In genomic region chr3:64898941-64899340, GRCh38 we compare ENCODE assay signal across 23 cellular contexts.
"Had no signal": no experiment of that assay in that cellular context is flagged by ENCODE, and none has a peak within 500 bp of the region (broad histone marks: within the 10 kb centered on the region; RNA-seq: fewer than 3 reads in every experiment).

No MANE protein-coding gene starts in this region.

- H3K27ac Mint-ChIP-seq: activated CD4-positive, alpha-beta memory T cell treated with anti-CD3 and anti-CD28 coated beads, Interleukin-2, amount 10 ng/mL, durations not matched to agents 7 days and 5 days; activated CD4-positive, alpha-beta T cell treated with anti-CD3 and anti-CD28 coated beads, Interleukin-2, amount 10 ng/mL, durations not matched to agents 7 days and 5 days; activated naive CD4-positive, alpha-beta T cell treated with anti-CD3 and anti-CD28 coated beads, Interleukin-2, amount 50 U/mL, for 24 hours had no signal

- DNase-seq: activated CD4-positive, alpha-beta memory T cell treated with anti-CD3 and anti-CD28 coated beads, Interleukin-2, amount 10 ng/mL, durations not matched to agents 7 days and 5 days; activated CD4-positive, alpha-beta T cell treated with anti-CD3 and anti-CD28 coated beads, Interleukin-2, amount 10 ng/mL, durations not matched to agents 7 days and 5 days; activated CD4-positive, CD25-positive, alpha-beta regulatory T cell; activated naive CD4-positive, alpha-beta T cell; activated T-cell treated with anti-CD3 and anti-CD28 coated beads for 4 hours; amniotic stem cell; body of pancreas; MM.1S; NCI-H1105; NCI-H1436; NCI-H1694 treated with DMSO at 0.1 percent for 48 hours; NCI-H2029 treated with DMSO at 0.1 percent for 48 hours; NCI-H345; NCI-H510A; NCI-H526 treated with DMSO at 0.1 percent for 48 hours; NCI-H82; T-helper 1 cell had no signal

- H3K4me1 Mint-ChIP-seq: activated CD4-positive, alpha-beta memory T cell treated with anti-CD3 and anti-CD28 coated beads, Interleukin-2, amount 10 ng/mL, durations not matched to agents 7 days and 5 days; activated CD4-positive, alpha-beta T cell treated with anti-CD3 and anti-CD28 coated beads, Interleukin-2, amount 10 ng/mL, durations not matched to agents 7 days and 5 days; activated naive CD4-positive, alpha-beta T cell treated with anti-CD3 and anti-CD28 coated beads, Interleukin-2, amount 50 U/mL, for 24 hours; central memory CD8-positive, alpha-beta T cell had no signal

- H3K27ac ChIP-seq: ascending aorta, body of pancreas, SK-N-MC, VCaP had no signal

- H3K27me3 ChIP-seq: ascending aorta, body of pancreas had no signal

- H3K9me3 ChIP-seq: ascending aorta, body of pancreas had no signal

- H3K9me3 Mint-ChIP-seq: activated CD4-positive, alpha-beta T cell treated with anti-CD3 and anti-CD28 coated beads, Interleukin-2, amount 10 ng/mL, durations not matched to agents 7 days and 5 days; activated naive CD4-positive, alpha-beta T cell treated with anti-CD3 and anti-CD28 coated beads, Interleukin-2, amount 50 U/mL, for 24 hours had no signal

- H3K36me3 Mint-ChIP-seq: activated naive CD4-positive, alpha-beta T cell treated with anti-CD3 and anti-CD28 coated beads, Interleukin-2, amount 50 U/mL, for 24 hours had no signal

- H3K4me3 ChIP-seq: ascending aorta, body of pancreas, SK-N-MC had no signal

- ATAC-seq: body of pancreas, Right ventricle myocardium inferior had no signal

- H3K27me3 Mint-ChIP-seq: activated CD4-positive, alpha-beta memory T cell treated with anti-CD3 and anti-CD28 coated beads, Interleukin-2, amount 10 ng/mL, durations not matched to agents 7 days and 5 days; activated CD4-positive, alpha-beta T cell treated with anti-CD3 and anti-CD28 coated beads, Interleukin-2, amount 10 ng/mL, durations not matched to agents 7 days and 5 days; activated naive CD4-positive, alpha-beta T cell treated with anti-CD3 and anti-CD28 coated beads, Interleukin-2, amount 50 U/mL, for 24 hours; central memory CD8-positive, alpha-beta T cell had no signal

- H3K36me3 ChIP-seq: ascending aorta had no signal

- H3K4me3 Mint-ChIP-seq: activated CD4-positive, alpha-beta memory T cell treated with anti-CD3 and anti-CD28 coated beads, Interleukin-2, amount 10 ng/mL, durations not matched to agents 7 days and 5 days; activated CD4-positive, alpha-beta T cell treated with anti-CD3 and anti-CD28 coated beads, Interleukin-2, amount 10 ng/mL, durations not matched to agents 7 days and 5 days; activated naive CD4-positive, alpha-beta T cell treated with anti-CD3 and anti-CD28 coated beads, Interleukin-2, amount 50 U/mL, for 24 hours; central memory CD8-positive, alpha-beta T cell had no signal
